9 cellular contexts compared by ENCODE assay signal in the genomic region with DNA sequence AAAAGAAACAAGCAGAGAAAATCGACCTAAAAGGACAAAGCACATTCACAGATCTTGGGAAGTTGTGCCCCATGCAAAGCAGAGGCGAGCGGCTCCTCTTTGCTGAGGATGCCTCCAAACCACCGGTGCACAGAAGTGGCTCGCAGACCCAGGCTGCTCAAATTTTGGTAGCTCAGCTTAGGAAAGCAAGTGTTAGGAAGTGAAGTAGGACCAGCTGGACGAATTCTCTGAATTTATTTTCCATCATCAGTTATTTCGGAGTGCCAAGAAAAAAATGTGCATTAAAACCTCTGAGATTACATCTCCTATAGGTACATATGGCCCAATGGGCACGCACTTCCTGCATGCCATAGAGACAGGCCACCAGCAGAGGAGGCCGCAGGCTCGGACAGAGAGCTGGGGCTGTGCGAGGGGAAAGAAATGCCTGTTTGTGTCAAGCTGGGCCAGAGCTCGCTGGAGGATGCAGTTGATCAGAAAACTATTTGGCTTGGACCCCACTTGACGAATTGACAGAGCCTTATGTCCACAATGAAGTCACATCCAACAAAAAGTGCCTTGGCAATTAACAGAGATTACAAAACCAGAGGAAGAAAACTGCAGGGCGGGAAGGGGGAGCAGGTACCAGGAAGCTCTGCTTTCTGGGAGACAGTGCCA.
DNase-seq lines count a peak whose midpoint lies in the region; ATAC-seq and TF ChIP-seq lines count a peak whose summit lies in the region.
"Had no signal": no experiment of that assay in that cellular context is flagged by ENCODE, and none has a peak within 500 bp of the region (broad histone marks: within the 10 kb centered on the region; RNA-seq: fewer than 3 reads in every experiment).

No MANE protein-coding gene starts in this region.

- H3K9me3 Mint-ChIP-seq in activated CD4-positive, alpha-beta memory T cell treated with anti-CD3 and anti-CD28 coated beads for 36 hours = no peaks in the 10 kb centered on the region
- no peaks in the 10 kb centered on the region for H3K9me3 Mint-ChIP-seq in natural killer cell

- no peaks in the 10 kb centered on the region for H3K36me3 Mint-ChIP-seq in activated CD4-positive, alpha-beta memory T cell treated with anti-CD3 and anti-CD28 coated beads for 36 hours
- H3K36me3 Mint-ChIP-seq in natural killer cell = no peaks in the 10 kb centered on the region

- H3K27me3 ChIP-seq in fibroblast of lung (ENCODE audit: control insufficient read depth, insufficient read depth, low read length) = no peaks in the 10 kb centered on the region

- peak overlapping the region; percentile 24 for H3K27ac Mint-ChIP-seq in activated CD4-positive, alpha-beta memory T cell treated with anti-CD3 and anti-CD28 coated beads for 36 hours
- no peak overlapping the region for H3K27ac Mint-ChIP-seq in natural killer cell

- POLR2A ChIA-PET in activated CD4-positive, alpha-beta memory T cell treated with anti-CD3 and anti-CD28 coated beads for 36 hours (lab: Charles Lee) = interaction anchor here (1.0 kb wide), 1 partner anchor 64 kb away, joined by 3 read pairs; no protein-coding TSS in a partner anchor

- no peaks in the 10 kb centered on the region for H3K36me3 ChIP-seq in fibroblast of lung (ENCODE audit: control insufficient read depth, insufficient read depth, low read length)

- H3K9ac ChIP-seq in fibroblast of lung (ENCODE audit: insufficient read depth, low read length) = no peak overlapping the region

- H3K27ac ChIP-seq in fibroblast of lung (ENCODE audit: insufficient read depth, low read length) (peak overlapping the region; percentile 58), temporal lobe (ENCODE audit: low read depth, low read length) (peak overlapping the region; percentile 86)

- H4K20me1 ChIP-seq in fibroblast of lung (ENCODE audit: control insufficient read depth, extremely low read depth, insufficient read depth, low read length) = no peaks in the 10 kb centered on the region

- intact Hi-C loops in activated CD4-positive, alpha-beta memory T cell treated with anti-CD3 and anti-CD28 coated beads for 36 hours (cut with micrococcal nuclease) = loop anchor here (2.0 to 5.0 kb wide), 2 partner anchors 15 to 330 kb away; no protein-coding TSS in a partner anchor
- intact Hi-C loops in natural killer cell (cut with micrococcal nuclease) = no loop called here

- DNase-seq in AG20443 (ENCODE audit: low spot score) (peak; percentile 87), NCI-H128 (lab: John Stamatoyannopoulos, UW; ENCODE audit: unreplicated experiment) (peak; percentile 5), fibroblast of lung (ENCODE audit: low read depth in 2 of 2) (peak; percentile 52 to 75), natural killer cell (no peak)
- peak; percentile 77 for DNase-seq in activated CD4-positive, alpha-beta memory T cell treated with anti-CD3 and anti-CD28 coated beads for 36 hours

- no peaks in the 10 kb centered on the region for H3K9me3 ChIP-seq in fibroblast of lung (ENCODE audit: control insufficient read depth, insufficient read depth, low read depth, low read length)

- H3K27me3 Mint-ChIP-seq in activated CD4-positive, alpha-beta memory T cell treated with anti-CD3 and anti-CD28 coated beads for 36 hours = peaks cover 3% of the 10 kb centered on the region
- H3K27me3 Mint-ChIP-seq in natural killer cell (ENCODE audit: low read depth in 2 of 2) = peaks cover 0 to 3% of the 10 kb centered on the region in 2 donors

- H3K79me2 ChIP-seq in fibroblast of lung (ENCODE audit: control insufficient read depth, insufficient read depth, low read length) = no peaks in the 10 kb centered on the region

- H3K4me3 ChIP-seq in fibroblast of lung (replicated peaks in 1 of 4; ENCODE audit: control extremely low read depth in 1 of 4, insufficient read depth in 1 of 4, low read depth in 3 of 4, low read length in 4 of 4) = no peak overlapping the region
- H3K4me3 ChIP-seq: skin epidermis had no signal

- ATAC-seq in GM18909 (IDR thresholded peaks at IDR 0.05; ENCODE audit: poor library complexity, unreplicated experiment) (peak; percentile 63), natural killer cell (peak in 2 of 3 donors; percentile 82 to 95), GM21737 (IDR thresholded peaks at IDR 0.05; ENCODE audit: unreplicated experiment) (no peak)

- peaks cover 41% of the 10 kb centered on the region for H3K4me1 Mint-ChIP-seq in activated CD4-positive, alpha-beta memory T cell treated with anti-CD3 and anti-CD28 coated beads for 36 hours (ENCODE audit: low read depth)
- peaks cover 10 to 14% of the 10 kb centered on the region in 2 donors for H3K4me1 Mint-ChIP-seq in natural killer cell

- CTCF ChIA-PET in activated CD4-positive, alpha-beta memory T cell treated with anti-CD3 and anti-CD28 coated beads for 36 hours (lab: Charles Lee) = interaction anchor here (0.6 to 2.2 kb wide), 26 partner anchors 13 to 1058 kb away, joined by 3 to 11 read pairs (median 4); a partner anchor contains a TSS

- peaks cover 5% of the 10 kb centered on the region for H3K4me1 ChIP-seq in fibroblast of lung (ENCODE audit: control insufficient read depth, extremely low read depth, insufficient read depth, low read length)

- H3K4me3 Mint-ChIP-seq in activated CD4-positive, alpha-beta memory T cell treated with anti-CD3 and anti-CD28 coated beads for 36 hours = no peak overlapping the region
- no peak overlapping the region for H3K4me3 Mint-ChIP-seq in natural killer cell

- peak overlapping the region; percentile 23 for H3K4me2 ChIP-seq in fibroblast of lung (ENCODE audit: extremely low read depth, insufficient read depth, low read length)

- peak; percentile 94 to 95 for TF ChIP-seq CTCF in fibroblast of lung (conservative IDR thresholded peaks at IDR 0.05 in 1 of 2, IDR thresholded peaks at IDR 0.05 in 1 of 2; ENCODE audit: low read depth in 1 of 2, low read length in 2 of 2)
- no peak for TF ChIP-seq CTCF in natural killer cell (IDR thresholded peaks at IDR 0.05)

- H2AFZ ChIP-seq in fibroblast of lung (ENCODE audit: low read length) = peak overlapping the region; percentile 15
